ENCODE assay signal across 8 cellular contexts in genomic region chr4:7295917-7296660, GRCh38.
DNase-seq lines count a peak whose midpoint lies in the region; ATAC-seq and TF ChIP-seq lines count a peak whose summit lies in the region.

No MANE protein-coding gene starts in this region.

- peaks cover 19% of the 10 kb centered on the region for H3K4me1 ChIP-seq in left ventricle myocardium inferior

- intact Hi-C loops in left ventricle myocardium inferior (cut with micrococcal nuclease), result loop anchor here (5.0 kb wide), 1 partner anchor 104 kb away; the partner anchor contains the start of gene SORCS2

- ATAC-seq in GM21737 (IDR thresholded peaks at IDR 0.05; ENCODE audit: unreplicated experiment), result no peak

- TF ChIP-seq CTCF in left ventricle myocardium inferior (IDR thresholded peaks at IDR 0.05; ENCODE audit: borderline replicate concordance), result peak; percentile 71

- H3K9me3 ChIP-seq in left ventricle myocardium inferior (replicated peaks), result no peaks in the 10 kb centered on the region

- DNase-seq in NCI-H82 (lab: John Stamatoyannopoulos, UW) (peak; percentile 42), NCI-H82 treated with DMSO at 0.1 percent for 48 hours (lab: John Stamatoyannopoulos, UW; ENCODE audit: unreplicated experiment) (no peak), UCSD-AML1 (lab: John Stamatoyannopoulos, UW; ENCODE audit: unreplicated experiment) (peak; percentile 36), left ventricle myocardium inferior (peak; percentile 31), NCI-H774 (lab: John Stamatoyannopoulos, UW) (no peak)
- DNase-seq in effector CD4-positive, alpha-beta T cell, result no peak

- no peaks in the 10 kb centered on the region for H3K36me3 ChIP-seq in left ventricle myocardium inferior

- peak overlapping the region; percentile 36 for H3K4me3 ChIP-seq in left ventricle myocardium inferior

- H3K27me3 ChIP-seq in left ventricle myocardium inferior (ENCODE audit: low read depth), result peaks cover 14% of the 10 kb centered on the region

- H3K27ac ChIP-seq in left ventricle myocardium inferior (replicated peaks) (peak overlapping the region; percentile 11), temporal lobe (ENCODE audit: low read depth, low read length) (peak overlapping the region; percentile 77)

Comparison
In these comparisons a context has a peak if more than half of its experiments do, and no peak if none do; other contexts are left out.
1. DNase-seq: peak in NCI-H82 (single experiment), UCSD-AML1 (single experiment) and left ventricle myocardium inferior (single experiment); none in NCI-H82 treated with DMSO at 0.1 percent for 48 hours (single experiment), NCI-H774 (single experiment) and effector CD4-positive, alpha-beta T cell (single experiment).